ENCODE assay signal across 21 cellular contexts in the genomic region with DNA sequence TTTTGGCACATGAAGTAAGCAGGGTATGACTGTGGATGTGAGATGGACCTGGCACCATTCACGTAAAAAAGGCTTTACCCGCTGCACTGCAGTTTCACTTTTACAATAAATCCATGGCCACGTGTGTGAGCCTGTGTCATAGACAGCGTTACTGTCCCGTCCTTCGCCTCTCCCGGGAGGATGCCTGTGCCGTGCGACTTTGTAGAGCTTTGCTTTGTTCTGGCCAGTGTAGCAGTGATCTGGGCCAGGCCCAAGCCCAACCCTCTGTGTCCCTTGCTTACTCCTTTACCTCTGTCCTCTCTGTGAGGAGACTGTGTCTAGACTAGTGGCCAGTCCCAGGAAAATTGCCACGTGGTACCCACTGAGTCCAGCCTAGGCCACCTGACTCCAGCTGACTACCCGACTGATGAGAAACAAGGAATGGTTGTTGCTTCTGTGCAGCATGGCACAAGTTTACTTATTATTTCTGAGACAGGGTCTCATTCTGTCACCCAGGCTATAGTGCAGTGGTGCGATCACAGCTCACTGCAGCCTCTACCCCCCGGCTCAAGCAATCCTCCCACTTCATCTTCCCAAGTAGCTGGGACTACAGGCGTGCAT. TPM values are rescaled to one million over a fixed set of nuclear protein-coding genes. Genes with fewer than 3 reads are reported as not detected.
A peak's percentile ranks its signal among the peaks of the same experiment; 100 is the strongest.
DNase-seq lines count a peak whose midpoint lies in the region; ATAC-seq and TF ChIP-seq lines count a peak whose summit lies in the region.
"Had no signal": no experiment of that assay in that cellular context is flagged by ENCODE, and none has a peak within 500 bp of the region (broad histone marks: within the 10 kb centered on the region; RNA-seq: fewer than 3 reads in every experiment).

No MANE protein-coding gene starts in this region.

- no peak for TF ChIP-seq CTCF in endodermal cell (conservative IDR thresholded peaks at IDR 0.05)
- no peak for TF ChIP-seq CTCF in type B pancreatic cell (conservative IDR thresholded peaks at IDR 0.05)

- H3K9ac ChIP-seq in endodermal cell (ENCODE audit: extremely low read depth, low read length, poor library complexity, severe bottlenecking), result peak overlapping the region; percentile 71
- H3K9ac ChIP-seq: BLaER1 treated with 17β-estradiol and CSF1 and Interleukin-3, amounts not matched to agents 10 nM and 100 nM had no signal

- H3K4me3 ChIP-seq in endodermal cell (ENCODE audit: low read length), result peak overlapping the region; percentile 41
- H3K4me3 ChIP-seq: BLaER1 treated with 17β-estradiol and CSF1 and Interleukin-3, amounts not matched to agents 10 nM and 100 nM; skin epidermis; testis had no signal

- no peaks in the 10 kb centered on the region for H3K27me3 ChIP-seq in endodermal cell (ENCODE audit: control insufficient read depth, insufficient read depth, low read length, poor library complexity, severe bottlenecking)
- H3K27me3 ChIP-seq: BLaER1 treated with 17β-estradiol and CSF1 and Interleukin-3, amounts not matched to agents 10 nM and 100 nM; testis had no signal

- DNase-seq in activated effector memory CD4-positive, alpha-beta T cell treated with anti-CD3 and anti-CD28 coated beads, Interleukin-2, amount 50 U/mL, for 16 hours, result peak; percentile 53
- DNase-seq in activated effector memory CD4-positive, alpha-beta T cell treated with Interleukin-2 at 50 U/mL for 16 hours, result no peak
- DNase-seq in endodermal cell (no peak), mesenteric fat pad (ENCODE audit: low spot score) (peak; percentile 57), type B pancreatic cell (ENCODE audit: extremely low spot score, unreplicated experiment) (peak; percentile 36), NCI-H2107 treated with DMSO at 0.1 percent for 48 hours (lab: John Stamatoyannopoulos, UW; ENCODE audit: unreplicated experiment) (no peak), dermis blood vessel endothelial cell (no peak)
- DNase-seq: activated CD8-positive, alpha-beta memory T cell treated with anti-CD3 and anti-CD28 coated beads for 24 hours; HCEC 1CT; KG1; NCI-H1048; NCI-H524 treated with DMSO at 0.1 percent for 48 hours; stimulated activated CD4-positive, alpha-beta T cell treated with anti-CD3 and anti-CD28 coated beads, Interleukin-4, amount 100 ng/mL, for 24 hours; testis had no signal

- H3K27ac Mint-ChIP-seq in endodermal cell (peak overlapping the region; percentile 77), type B pancreatic cell (no peak overlapping the region)
- H3K27ac Mint-ChIP-seq: activated T-helper 17 cell treated with anti-CD3 and anti-CD28 coated beads, Interleukin-2, amount 50 U/mL, for 72 hours; T-helper 17 cell had no signal

- peak overlapping the region; percentile 56 for H3K27ac ChIP-seq in endodermal cell (ENCODE audit: low read depth, low read length)
- H3K27ac ChIP-seq: BLaER1 treated with 17β-estradiol and CSF1 and Interleukin-3, amounts not matched to agents 10 nM and 100 nM; skin epidermis; testis had no signal

- peaks cover 7% of the 10 kb centered on the region for H3K4me1 ChIP-seq in endodermal cell (ENCODE audit: control insufficient read depth, insufficient read depth, low read length)
- H3K4me1 ChIP-seq: testis had no signal

- peaks cover 27% of the 10 kb centered on the region for H3K4me1 Mint-ChIP-seq in endodermal cell
- peaks cover 6% of the 10 kb centered on the region for H3K4me1 Mint-ChIP-seq in type B pancreatic cell (ENCODE audit: unreplicated experiment)
- H3K4me1 Mint-ChIP-seq: activated T-helper 17 cell treated with anti-CD3 and anti-CD28 coated beads, Interleukin-2, amount 50 U/mL, for 72 hours; T-helper 17 cell had no signal

- H3K4me3 Mint-ChIP-seq in endodermal cell (no peak overlapping the region), type B pancreatic cell (no peak overlapping the region)
- H3K4me3 Mint-ChIP-seq: activated T-helper 17 cell treated with anti-CD3 and anti-CD28 coated beads, Interleukin-2, amount 50 U/mL, for 72 hours; T-helper 17 cell had no signal

- H3K9me3 Mint-ChIP-seq in endodermal cell (no peaks in the 10 kb centered on the region), type B pancreatic cell (no peaks in the 10 kb centered on the region)
- H3K9me3 Mint-ChIP-seq: activated T-helper 17 cell treated with anti-CD3 and anti-CD28 coated beads, Interleukin-2, amount 50 U/mL, for 72 hours had no signal

- H3K36me3 Mint-ChIP-seq in endodermal cell (ENCODE audit: low read depth), result no peaks in the 10 kb centered on the region
- H3K36me3 Mint-ChIP-seq in type B pancreatic cell, result no peaks in the 10 kb centered on the region

- 89 to 92% methylated on average over 13 to 14 of the region's 14 CpGs for WGBS in endodermal cell (ENCODE audit: insufficient coverage in 1 of 2, insufficient read length in 1 of 2), 2 experiments

- no peaks in the 10 kb centered on the region for H3K36me3 ChIP-seq in endodermal cell (ENCODE audit: control insufficient read depth, insufficient read depth, low read length)
- H3K36me3 ChIP-seq: BLaER1 treated with 17β-estradiol and CSF1 and Interleukin-3, amounts not matched to agents 10 nM and 100 nM had no signal

- no peaks in the 10 kb centered on the region for H3K9me3 ChIP-seq in endodermal cell (ENCODE audit: control insufficient read depth, low read length)
- H3K9me3 ChIP-seq: BLaER1 treated with 17β-estradiol and CSF1 and Interleukin-3, amounts not matched to agents 10 nM and 100 nM; testis had no signal

- H3K27me3 Mint-ChIP-seq in endodermal cell (ENCODE audit: insufficient read depth) (peaks cover 51% of the 10 kb centered on the region), type B pancreatic cell (peaks cover 23% of the 10 kb centered on the region)
- H3K27me3 Mint-ChIP-seq: activated T-helper 17 cell treated with anti-CD3 and anti-CD28 coated beads, Interleukin-2, amount 50 U/mL, for 72 hours had no signal

- ATAC-seq in GM19452 (IDR thresholded peaks at IDR 0.05; ENCODE audit: unreplicated experiment), result no peak
- ATAC-seq: activated T-helper 17 cell treated with anti-CD3 and anti-CD28 coated beads, Interleukin-2, amount 50 U/mL, for 72 hours; left colon; T-helper 17 cell had no signal

RNA-seq across cellular contexts. Expression of a gene that starts 48.1 kb away (rescaled TPM):
- under 1 TPM; 0.95 to 0.99 TPM for total RNA-seq in endodermal cell
- 1.0 TPM for polyA plus RNA-seq in endodermal cell (2013, experiment 1 of 2)
- 0.87 TPM for polyA plus RNA-seq in endodermal cell (2013, experiment 2 of 2)
- total RNA-seq in mesenteric fat pad, result 0.48 TPM
- total RNA-seq in type B pancreatic cell (ENCODE audit: low replicate concordance), result 0.10 and 0.19 TPM in 2 replicates
- 0.05 TPM in 1 of 2 replicates, not detected in the other for total RNA-seq in dermis blood vessel endothelial cell
- total RNA-seq: endothelial cell of umbilical vein had no signal

Comparison
In these comparisons a context has a peak if more than half of its experiments do, and no peak if none do; other contexts are left out.
1. DNase-seq: peak in activated effector memory CD4-positive, alpha-beta T cell treated with anti-CD3 and anti-CD28 coated beads, Interleukin-2, amount 50 U/mL, for 16 hours (single experiment), mesenteric fat pad (single experiment) and type B pancreatic cell (single experiment); none in activated effector memory CD4-positive, alpha-beta T cell treated with Interleukin-2 at 50 U/mL for 16 hours (single experiment), endodermal cell (single experiment), NCI-H2107 treated with DMSO at 0.1 percent for 48 hours (single experiment) and dermis blood vessel endothelial cell (single experiment).